Comparison of ENCODE assay signal across 7 cellular contexts in the genomic region with DNA sequence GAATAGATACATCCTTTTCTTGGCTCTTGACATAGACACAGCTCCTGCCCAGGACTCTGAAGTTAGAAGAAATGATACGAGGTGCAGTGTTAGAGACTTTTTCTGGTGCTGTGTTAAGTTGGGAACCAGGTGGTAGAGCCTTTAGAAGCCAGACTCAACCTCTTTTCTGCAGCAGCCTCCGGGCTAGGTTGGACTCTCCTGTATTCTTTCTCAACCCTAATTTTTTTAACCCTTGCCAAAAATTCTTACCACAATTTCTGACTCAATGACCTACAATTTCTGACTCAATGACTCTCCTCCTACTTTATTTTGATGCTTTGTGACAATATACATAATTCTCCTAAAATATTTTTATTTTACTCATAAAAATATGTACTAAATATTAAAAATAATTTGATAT.
"Had no signal": no experiment of that assay in that cellular context is flagged by ENCODE, and none has a peak within 500 bp of the region (broad histone marks: within the 10 kb centered on the region; RNA-seq: fewer than 3 reads in every experiment).

No MANE protein-coding gene starts in this region.

- H3K4me3 ChIP-seq: GM23338 had no signal

- FAIRE-seq: H1, H54, HTR-8/SVneo had no signal

- ATAC-seq: GM23338 had no signal

- H3K4me2 ChIP-seq: GM23338 had no signal

- H3K36me3 Mint-ChIP-seq: IgD-negative memory B cell had no signal

- H3K27ac Mint-ChIP-seq: GM23338, H9, IgD-negative memory B cell had no signal

- DNase-seq: H9, HCEC 1CT had no signal

- H2AFZ ChIP-seq: GM23338 had no signal
